9 cellular contexts compared by ENCODE assay signal in genomic region chr5:133247881-133248642, GRCh38.
DNase-seq lines count a peak whose midpoint lies in the region; ATAC-seq and TF ChIP-seq lines count a peak whose summit lies in the region.
"Had no signal": no experiment of that assay in that cellular context is flagged by ENCODE, and none has a peak within 500 bp of the region (broad histone marks: within the 10 kb centered on the region; RNA-seq: fewer than 3 reads in every experiment).

No MANE protein-coding gene starts in this region.

- no peaks in the 10 kb centered on the region for H3K4me1 ChIP-seq in colonic mucosa
- H3K4me1 ChIP-seq in sigmoid colon, result no peaks in the 10 kb centered on the region

- 86% methylated on average over 6 of the region's 6 CpGs for WGBS in sigmoid colon, 2 donors

- no peak for TF ChIP-seq EP300 in sigmoid colon (IDR thresholded peaks at IDR 0.05)

- no peak for ATAC-seq in activated T-cell treated with anti-CD3 and anti-CD28 coated beads, Interleukin-2, amount 50 U/mL, for 72 hours (replicated peaks in 1 of 2)

- TF ChIP-seq CTCF in colonic mucosa (IDR thresholded peaks at IDR 0.05) (peak; percentile 22), nephron progenitor cell (IDR thresholded peaks at IDR 0.05) (peak; percentile 59), sigmoid colon (IDR thresholded peaks at IDR 0.05) (no peak)

- no peaks in the 10 kb centered on the region for H3K27me3 ChIP-seq in colonic mucosa
- H3K27me3 ChIP-seq in sigmoid colon, result no peaks in the 10 kb centered on the region

- H3K9ac ChIP-seq in colonic mucosa (ENCODE audit: low read depth in 2 of 2, low read length in 2 of 2), result no peak overlapping the region

- H3K4me1 Mint-ChIP-seq in nephron progenitor cell, result peaks cover 43% of the 10 kb centered on the region
- peaks cover 31% of the 10 kb centered on the region for H3K4me1 Mint-ChIP-seq in activated T-cell treated with anti-CD3 and anti-CD28 coated beads, Interleukin-2, amount 50 U/mL, for 72 hours (ENCODE audit: low read depth)

- intact Hi-C loops in colonic mucosa (cut with DNase I), result loop anchor here (5.0 kb wide), 1 partner anchor 136 kb away; no protein-coding TSS in a partner anchor
- intact Hi-C loops in sigmoid colon (cut with DNase I), result no loop called here

- H3K4me3 ChIP-seq in colonic mucosa (no peak overlapping the region), sigmoid colon (no peak overlapping the region)

- peak; percentile 16 for DNase-seq in DMS53 treated with DMSO at 0.1 percent for 48 hours (lab: John Stamatoyannopoulos, UW; ENCODE audit: unreplicated experiment)
- peak; percentile 35 for DNase-seq in NCI-H2029 treated with DMSO at 0.1 percent for 48 hours (lab: John Stamatoyannopoulos, UW)
- peak; percentile 32 for DNase-seq in colonic mucosa
- peak; percentile 56 for DNase-seq in nephron progenitor cell
- DNase-seq in activated CD4-positive, alpha-beta T cell treated with anti-CD3 and anti-CD28 coated beads, Interleukin-2, amount 50 U/mL, for 4 hours, result no peak
- no peak for DNase-seq in activated T-cell treated with anti-CD3 and anti-CD28 coated beads, Interleukin-2, amount 50 U/mL, for 72 hours
- no peak for DNase-seq in activated CD4-positive, CD25-positive, alpha-beta regulatory T cell treated with anti-CD3 and anti-CD28 coated beads, Interleukin-2, amount 50 U/mL, for 72 hours
- DNase-seq in sigmoid colon, result no peak

- no peak overlapping the region for H3K4me3 Mint-ChIP-seq in nephron progenitor cell
- no peak overlapping the region for H3K4me3 Mint-ChIP-seq in activated T-cell treated with anti-CD3 and anti-CD28 coated beads, Interleukin-2, amount 50 U/mL, for 72 hours
- H3K4me3 Mint-ChIP-seq: T-helper 1 cell treated with Interleukin-12 subunit alpha and Interleukin-12 subunit beta and Interleukin-4 antibody, amounts not matched to agents 30 μg/mL and 1 μg/mL, for 36 hours had no signal

- H3K27me3 Mint-ChIP-seq in nephron progenitor cell (ENCODE audit: low read depth, poor library complexity), result peaks cover 12% of the 10 kb centered on the region
- no peaks in the 10 kb centered on the region for H3K27me3 Mint-ChIP-seq in activated T-cell treated with anti-CD3 and anti-CD28 coated beads, Interleukin-2, amount 50 U/mL, for 72 hours (ENCODE audit: low read depth)

- H3K9me3 ChIP-seq in colonic mucosa (no peaks in the 10 kb centered on the region), sigmoid colon (no peaks in the 10 kb centered on the region)

- no peaks in the 10 kb centered on the region for H3K36me3 Mint-ChIP-seq in nephron progenitor cell (ENCODE audit: low read depth)
- H3K36me3 Mint-ChIP-seq in activated T-cell treated with anti-CD3 and anti-CD28 coated beads, Interleukin-2, amount 50 U/mL, for 72 hours (ENCODE audit: insufficient read depth in 2 of 2), result no peaks in the 10 kb centered on the region

- TF ChIP-seq POLR2A in sigmoid colon (IDR thresholded peaks at IDR 0.05), result no peak

- H3K9me3 Mint-ChIP-seq in nephron progenitor cell, result no peaks in the 10 kb centered on the region
- H3K9me3 Mint-ChIP-seq in activated T-cell treated with anti-CD3 and anti-CD28 coated beads, Interleukin-2, amount 50 U/mL, for 72 hours, result no peaks in the 10 kb centered on the region
- H3K9me3 Mint-ChIP-seq: T-helper 1 cell treated with Interleukin-12 subunit alpha and Interleukin-12 subunit beta and Interleukin-4 antibody, amounts not matched to agents 30 μg/mL and 1 μg/mL, for 36 hours had no signal

- H3K27ac Mint-ChIP-seq in nephron progenitor cell, result no peak overlapping the region
- H3K27ac Mint-ChIP-seq in activated T-cell treated with anti-CD3 and anti-CD28 coated beads, Interleukin-2, amount 50 U/mL, for 72 hours, result no peak overlapping the region
- H3K27ac Mint-ChIP-seq: T-helper 1 cell treated with Interleukin-12 subunit alpha and Interleukin-12 subunit beta and Interleukin-4 antibody, amounts not matched to agents 30 μg/mL and 1 μg/mL, for 36 hours had no signal

- H3K36me3 ChIP-seq in colonic mucosa, result no peaks in the 10 kb centered on the region
- H3K36me3 ChIP-seq in sigmoid colon, result no peaks in the 10 kb centered on the region

- H3K27ac ChIP-seq in colonic mucosa (no peak overlapping the region), sigmoid colon (no peak overlapping the region)

Comparison
In these comparisons a context has a peak if more than half of its experiments do, and no peak if none do; other contexts are left out.
1. DNase-seq: peak in DMS53 treated with DMSO at 0.1 percent for 48 hours (single experiment), NCI-H2029 treated with DMSO at 0.1 percent for 48 hours (single experiment), colonic mucosa (single experiment) and nephron progenitor cell (single experiment); none in activated CD4-positive, alpha-beta T cell treated with anti-CD3 and anti-CD28 coated beads, Interleukin-2, amount 50 U/mL, for 4 hours (0 of 2), activated T-cell treated with anti-CD3 and anti-CD28 coated beads, Interleukin-2, amount 50 U/mL, for 72 hours (0 of 2), activated CD4-positive, CD25-positive, alpha-beta regulatory T cell treated with anti-CD3 and anti-CD28 coated beads, Interleukin-2, amount 50 U/mL, for 72 hours (single experiment) and sigmoid colon (single experiment).
2. CTCF ChIP-seq: peak in colonic mucosa (single experiment) and nephron progenitor cell (single experiment); none in sigmoid colon (0 of 4).